Comparison of ENCODE assay signal across 1 cellular context in the genomic region with DNA sequence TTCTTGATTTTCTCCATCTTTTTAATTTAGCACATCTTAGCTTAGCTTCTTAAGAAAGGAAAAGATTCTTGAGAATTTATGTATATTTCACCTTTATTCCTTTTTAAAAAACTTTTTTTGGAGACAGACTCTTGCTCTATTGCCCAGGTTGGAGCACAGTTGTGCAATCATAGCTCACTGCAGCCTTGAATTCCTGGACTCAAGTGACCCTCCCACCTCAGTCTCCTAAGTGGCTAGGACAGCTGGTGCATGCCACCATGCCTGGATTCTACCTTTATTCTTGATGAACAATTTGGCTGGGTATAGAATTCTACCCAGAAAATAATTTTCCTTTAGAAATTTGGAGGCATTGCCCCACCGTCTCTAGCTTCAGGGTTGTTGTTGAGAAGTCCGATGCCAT.
TF ChIP-seq lines count a peak whose summit lies in the region.

No MANE protein-coding gene starts in this region.

TF ChIP-seq in HepG2, 621 proteins besides CTCF, POLR2A, EP300 and RAD21 (continued from another document):
- TF ChIP-seq, protein P1, sequence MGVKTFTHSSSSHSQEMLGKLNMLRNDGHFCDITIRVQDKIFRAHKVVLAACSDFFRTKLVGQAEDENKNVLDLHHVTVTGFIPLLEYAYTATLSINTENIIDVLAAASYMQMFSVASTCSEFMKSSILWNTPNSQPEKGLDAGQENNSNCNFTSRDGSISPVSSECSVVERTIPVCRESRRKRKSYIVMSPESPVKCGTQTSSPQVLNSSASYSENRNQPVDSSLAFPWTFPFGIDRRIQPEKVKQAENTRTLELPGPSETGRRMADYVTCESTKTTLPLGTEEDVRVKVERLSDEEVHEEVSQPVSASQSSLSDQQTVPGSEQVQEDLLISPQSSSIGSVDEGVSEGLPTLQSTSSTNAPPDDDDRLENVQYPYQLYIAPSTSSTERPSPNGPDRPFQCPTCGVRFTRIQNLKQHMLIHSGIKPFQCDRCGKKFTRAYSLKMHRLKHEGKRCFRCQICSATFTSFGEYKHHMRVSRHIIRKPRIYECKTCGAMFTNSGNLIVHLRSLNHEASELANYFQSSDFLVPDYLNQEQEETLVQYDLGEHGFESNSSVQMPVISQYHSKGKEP (CRISPR knock-in tag; IDR thresholded peaks at IDR 0.05): no peak
- no peak for TF ChIP-seq ELF4 (CRISPR knock-in tag; IDR thresholded peaks at IDR 0.05; ENCODE audit: borderline replicate concordance)
- TF ChIP-seq SUZ12 (IDR thresholded peaks at IDR 0.05; ENCODE audit: low read depth, low read length): no peak
- peak; percentile 27; the same call in 1 of the 2 replicates for TF ChIP-seq ZNF460 (CRISPR knock-in tag; IDR thresholded peaks at IDR 0.05; ENCODE audit: borderline replicate concordance)
